ENCODE assay signal across 9 cellular contexts in genomic region chr2:226796012-226796839, GRCh38. TPM values are rescaled to one million over a fixed set of nuclear protein-coding genes. Genes with fewer than 3 reads are reported as not detected.
DNase-seq lines count a peak whose midpoint lies in the region; TF ChIP-seq lines count a peak whose summit lies in the region.
"Had no signal": no experiment of that assay in that cellular context is flagged by ENCODE, and none has a peak within 500 bp of the region (broad histone marks: within the 10 kb centered on the region; RNA-seq: fewer than 3 reads in every experiment).

No MANE protein-coding gene starts in this region.

- H3K27me3 ChIP-seq in layer of hippocampus (ENCODE audit: control insufficient read depth, insufficient read depth, low read length) = no peaks in the 10 kb centered on the region
- peaks cover 0 to 32% (median 0%) of the 10 kb centered on the region in 3 donors for H3K27me3 ChIP-seq in stomach

- in situ Hi-C loops in GM13976 (cut with MboI; ENCODE audit: low sequenced_read_pairs, unreplicated experiment) = no loop called here

- peak overlapping the region; percentile 62 to 94 (median 82) for H3K4me3 ChIP-seq in stomach

- H3K9me3 ChIP-seq in stomach = no peaks in the 10 kb centered on the region

- DNase-seq in GM13976 (ENCODE audit: low spot score) (peak; percentile 14), astrocyte of the hippocampus (ENCODE audit: low read depth, low spot score) (peak; percentile 27), stomach (no peak), GM19240 (ENCODE audit: insufficient read length, low spot score) (no peak), NCI-H1694 (lab: John Stamatoyannopoulos, UW) (no peak), MV-4-11 (lab: John Stamatoyannopoulos, UW) (no peak)
- DNase-seq in activated CD4-positive, alpha-beta T cell treated with anti-CD3 and anti-CD28 coated beads, Interleukin-2, amount 10 ng/mL, durations not matched to agents 7 days and 5 days = no peak
- DNase-seq: NCI-H226 had no signal

- H3K27ac ChIP-seq in layer of hippocampus (ENCODE audit: low read depth, low read length) (peak overlapping the region; percentile 3), stomach (peak overlapping the region; percentile 93 to 96 (median 96))

- no peak for TF ChIP-seq POLR2A in stomach (IDR thresholded peaks at IDR 0.05)

- H3K36me3 Mint-ChIP-seq in activated CD4-positive, alpha-beta T cell treated with anti-CD3 and anti-CD28 coated beads, Interleukin-2, amount 10 ng/mL, durations not matched to agents 7 days and 5 days (ENCODE audit: low read depth) = peaks cover 13% of the 10 kb centered on the region

- H3K27ac Mint-ChIP-seq in activated CD4-positive, alpha-beta T cell treated with anti-CD3 and anti-CD28 coated beads, Interleukin-2, amount 10 ng/mL, durations not matched to agents 7 days and 5 days = no peak overlapping the region

- WGBS in stomach, 5 donors = 33 to 58% (median 55%) methylated on average over 9 to 25 of the region's 25 CpGs

- POLR2A ChIA-PET in activated CD4-positive, alpha-beta T cell treated with anti-CD3 and anti-CD28 coated beads, Interleukin-2, amount 10 ng/mL, durations not matched to agents 7 days and 5 days (lab: Charles Lee) = no interaction called here

- TF ChIP-seq EP300 in stomach (IDR thresholded peaks at IDR 0.05) = no peak

- no peak for TF ChIP-seq CTCF in GM13976 (IDR thresholded peaks at IDR 0.05; ENCODE audit: borderline replicate concordance, control extremely low read depth, extremely low read depth, insufficient read depth, missing control alignments)
- no peak for TF ChIP-seq CTCF in stomach (IDR thresholded peaks at IDR 0.05)

- CTCF ChIA-PET in activated CD4-positive, alpha-beta T cell treated with anti-CD3 and anti-CD28 coated beads, Interleukin-2, amount 10 ng/mL, durations not matched to agents 7 days and 5 days (lab: Charles Lee) = interaction anchor here (0.8 to 1.1 kb wide), 2 partner anchors 110 to 581 kb away, joined by 4 read pairs; no protein-coding TSS in a partner anchor

- no peaks in the 10 kb centered on the region for H3K9me3 Mint-ChIP-seq in activated CD4-positive, alpha-beta T cell treated with anti-CD3 and anti-CD28 coated beads, Interleukin-2, amount 10 ng/mL, durations not matched to agents 7 days and 5 days

- peaks cover 0 to 8% (median 0%) of the 10 kb centered on the region in 4 donors for H3K36me3 ChIP-seq in stomach

- no peak overlapping the region for H3K4me3 Mint-ChIP-seq in activated CD4-positive, alpha-beta T cell treated with anti-CD3 and anti-CD28 coated beads, Interleukin-2, amount 10 ng/mL, durations not matched to agents 7 days and 5 days

- H3K4me1 Mint-ChIP-seq in activated CD4-positive, alpha-beta T cell treated with anti-CD3 and anti-CD28 coated beads, Interleukin-2, amount 10 ng/mL, durations not matched to agents 7 days and 5 days = peaks cover 67% of the 10 kb centered on the region

- no peaks in the 10 kb centered on the region for H3K27me3 Mint-ChIP-seq in activated CD4-positive, alpha-beta T cell treated with anti-CD3 and anti-CD28 coated beads, Interleukin-2, amount 10 ng/mL, durations not matched to agents 7 days and 5 days

- intact Hi-C loops in stomach (cut with DNase I; ENCODE audit: low total_unique reads) = loop anchor here (10.0 kb wide), 1 partner anchor 581 kb away; no protein-coding TSS in a partner anchor

- H3K4me1 ChIP-seq in stomach = peaks cover 45 to 82% (median 68%) of the 10 kb centered on the region in 4 donors

RNA-seq across cellular contexts. Expression of gene IRS1, which starts 3.4 kb away (rescaled TPM):
- 10 to 100 TPM in 4 of 5 donors, 1 to 10 TPM in 1; 8.4 to 26.8 (median 15.6) TPM for total RNA-seq in stomach
- polyA plus RNA-seq in stomach = 10 to 100 TPM in 1 of 3 donors, 1 to 10 TPM in 2; 2.1 to 11.0 (median 5.0) TPM
- total RNA-seq in activated CD4-positive, alpha-beta T cell treated with anti-CD3 and anti-CD28 coated beads, Interleukin-2, amount 10 ng/mL, durations not matched to agents 7 days and 5 days = 1 to 10 TPM; 6.6 to 6.9 TPM

RNA-seq across cellular contexts. Expression of gene RHBDD1, which starts 39.6 kb away (rescaled TPM):
- 10 to 100 TPM in 3 of 5 donors, 1 to 10 TPM in 2; 5.4 to 31.6 (median 11.7) TPM for total RNA-seq in stomach
- polyA plus RNA-seq in stomach = 1 to 10 TPM; 1.8 to 5.9 (median 4.5) TPM
- total RNA-seq in activated CD4-positive, alpha-beta T cell treated with anti-CD3 and anti-CD28 coated beads, Interleukin-2, amount 10 ng/mL, durations not matched to agents 7 days and 5 days = 10 to 100 TPM; 35.5 to 45.9 TPM

Comparison
In these comparisons a context has a peak if more than half of its experiments do, and no peak if none do; other contexts are left out.
1. DNase-seq: peak in GM13976 (single experiment) and astrocyte of the hippocampus (single experiment); none in stomach (single experiment), activated CD4-positive, alpha-beta T cell treated with anti-CD3 and anti-CD28 coated beads, Interleukin-2, amount 10 ng/mL, durations not matched to agents 7 days and 5 days (single experiment), GM19240 (single experiment), NCI-H1694 (single experiment) and MV-4-11 (single experiment).